Comparison of ENCODE assay signal across 21 cellular contexts in the genomic region with DNA sequence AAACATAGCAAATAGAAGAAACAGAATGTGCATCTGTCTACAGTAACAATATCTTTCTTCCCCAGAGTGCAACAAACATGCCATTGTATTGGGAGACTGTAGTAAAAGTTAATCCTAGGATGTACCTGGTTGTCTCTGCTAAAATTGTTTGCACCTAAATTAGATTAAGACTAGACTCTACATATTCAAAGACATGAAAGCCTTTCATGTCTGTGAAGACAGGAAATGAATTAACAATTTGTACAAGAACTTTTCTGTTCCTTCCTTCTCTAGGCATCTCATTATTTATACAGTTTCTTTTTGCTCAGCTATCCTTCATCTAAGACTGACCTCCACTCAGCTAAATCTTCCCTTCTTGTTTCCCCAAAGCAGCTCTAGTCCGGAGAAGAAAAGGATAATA.
DNase-seq lines count a peak whose midpoint lies in the region; ATAC-seq and TF ChIP-seq lines count a peak whose summit lies in the region.
"Had no signal": no experiment of that assay in that cellular context is flagged by ENCODE, and none has a peak within 500 bp of the region (broad histone marks: within the 10 kb centered on the region; RNA-seq: fewer than 3 reads in every experiment).

No MANE protein-coding gene starts in this region.

- peaks cover 2% of the 10 kb centered on the region for H3K36me3 Mint-ChIP-seq in activated T-cell treated with anti-CD3 and anti-CD28 coated beads, Interleukin-2, amount 50 U/mL, for 24 hours (ENCODE audit: low read depth)
- no peaks in the 10 kb centered on the region for H3K36me3 Mint-ChIP-seq in activated T-cell treated with anti-CD3 and anti-CD28 coated beads, Interleukin-2, amount 50 U/mL, for 4 hours (ENCODE audit: insufficient read depth)
- no peaks in the 10 kb centered on the region for H3K36me3 Mint-ChIP-seq in CD4-positive, alpha-beta T cell (ENCODE audit: low read depth)
- H3K36me3 Mint-ChIP-seq in CD8-positive, alpha-beta T cell, result peaks cover 11% of the 10 kb centered on the region
- H3K36me3 Mint-ChIP-seq in activated naive CD8-positive, alpha-beta T cell treated with anti-CD3 and anti-CD28 coated beads, Interleukin-2, amount 10 ng/mL, durations not matched to agents 7 days and 5 days, result peaks cover 18% of the 10 kb centered on the region

- no peaks in the 10 kb centered on the region for H3K27me3 Mint-ChIP-seq in activated T-cell treated with anti-CD3 and anti-CD28 coated beads, Interleukin-2, amount 50 U/mL, for 24 hours
- no peaks in the 10 kb centered on the region for H3K27me3 Mint-ChIP-seq in activated T-cell treated with anti-CD3 and anti-CD28 coated beads, Interleukin-2, amount 50 U/mL, for 4 hours (ENCODE audit: low read depth)
- no peaks in the 10 kb centered on the region for H3K27me3 Mint-ChIP-seq in CD4-positive, alpha-beta T cell
- no peaks in the 10 kb centered on the region for H3K27me3 Mint-ChIP-seq in CD8-positive, alpha-beta T cell (ENCODE audit: low read depth)
- H3K27me3 Mint-ChIP-seq in activated naive CD8-positive, alpha-beta T cell treated with anti-CD3 and anti-CD28 coated beads, Interleukin-2, amount 10 ng/mL, durations not matched to agents 7 days and 5 days, result no peaks in the 10 kb centered on the region

- H3K9me3 ChIP-seq in CD4-positive, alpha-beta T cell (ENCODE audit: control insufficient read depth, low read length), result no peaks in the 10 kb centered on the region
- H3K9me3 ChIP-seq in CD8-positive, alpha-beta T cell (ENCODE audit: low read length), result no peaks in the 10 kb centered on the region
- H3K9me3 ChIP-seq: SJSA1 had no signal

- peak overlapping the region; percentile 9 for H3K4me3 ChIP-seq in CD8-positive, alpha-beta T cell (ENCODE audit: low read depth, low read length)
- H3K4me3 ChIP-seq in brain microvascular endothelial cell (ENCODE audit: low read depth, low read length), result no peak overlapping the region
- H3K4me3 ChIP-seq: A549; BLaER1 treated with 17β-estradiol and CSF1 and Interleukin-3, amounts not matched to agents 10 nM and 100 nM; SJSA1 had no signal

- CTCF ChIA-PET in CD4-positive, alpha-beta T cell (lab: Charles Lee), result no interaction called here
- CTCF ChIA-PET in CD8-positive, alpha-beta T cell (lab: Charles Lee), result interaction anchor here (1.0 to 3.5 kb wide), 5 partner anchors 9 to 254 kb away, joined by 3 to 15 read pairs (median 5); no protein-coding TSS in a partner anchor

- no peaks in the 10 kb centered on the region for H3K36me3 ChIP-seq in CD8-positive, alpha-beta T cell (ENCODE audit: insufficient read depth, low read length)
- no peaks in the 10 kb centered on the region for H3K36me3 ChIP-seq in brain microvascular endothelial cell (replicated peaks)

- DNase-seq in activated T-cell treated with anti-CD3 and anti-CD28 coated beads, Interleukin-2, amount 50 U/mL, for 24 hours, result no peak
- DNase-seq in activated T-cell treated with anti-CD3 and anti-CD28 coated beads, Interleukin-2, amount 50 U/mL, for 4 hours, result no peak
- no peak for DNase-seq in CD4-positive, alpha-beta T cell
- no peak for DNase-seq in CD8-positive, alpha-beta T cell
- DNase-seq in activated naive CD8-positive, alpha-beta T cell treated with anti-CD3 and anti-CD28 coated beads, Interleukin-2, amount 10 ng/mL, durations not matched to agents 7 days and 5 days, result no peak
- DNase-seq in NCI-H345 (lab: John Stamatoyannopoulos, UW) (no peak), brain microvascular endothelial cell (no peak)
- DNase-seq: AML-193, Calu3, DND-41, HCEC 1CT, IMR-90, KG1, MM.1S, NCI-H2029, NCI-H526 treated with DMSO at 0.1 percent for 48 hours, Right ventricle myocardium superior, RPMI8226 had no signal

- no peaks in the 10 kb centered on the region for H3K27me3 ChIP-seq in CD4-positive, alpha-beta T cell (ENCODE audit: control insufficient read depth, insufficient read depth, low read length)
- no peaks in the 10 kb centered on the region for H3K27me3 ChIP-seq in CD8-positive, alpha-beta T cell (ENCODE audit: insufficient read depth, low read length)
- H3K27me3 ChIP-seq in brain microvascular endothelial cell (replicated peaks), result no peaks in the 10 kb centered on the region
- H3K27me3 ChIP-seq: BLaER1 treated with 17β-estradiol and CSF1 and Interleukin-3, amounts not matched to agents 10 nM and 100 nM; SJSA1 had no signal

- H3K4me3 Mint-ChIP-seq in activated T-cell treated with anti-CD3 and anti-CD28 coated beads, Interleukin-2, amount 50 U/mL, for 24 hours, result no peak overlapping the region
- no peak overlapping the region for H3K4me3 Mint-ChIP-seq in activated T-cell treated with anti-CD3 and anti-CD28 coated beads, Interleukin-2, amount 50 U/mL, for 4 hours
- H3K4me3 Mint-ChIP-seq in CD4-positive, alpha-beta T cell, result peak overlapping the region; percentile 68
- H3K4me3 Mint-ChIP-seq in CD8-positive, alpha-beta T cell, result peak overlapping the region; percentile 32
- H3K4me3 Mint-ChIP-seq in activated naive CD8-positive, alpha-beta T cell treated with anti-CD3 and anti-CD28 coated beads, Interleukin-2, amount 10 ng/mL, durations not matched to agents 7 days and 5 days, result peak overlapping the region; percentile 68

- no peak for ATAC-seq in activated T-cell treated with anti-CD3 and anti-CD28 coated beads, Interleukin-2, amount 50 U/mL, for 4 hours
- ATAC-seq in CD4-positive, alpha-beta T cell (ENCODE audit: poor library complexity), result peak; percentile 67
- peak; percentile 34 for ATAC-seq in CD8-positive, alpha-beta T cell
- ATAC-seq in activated naive CD8-positive, alpha-beta T cell treated with anti-CD3 and anti-CD28 coated beads, Interleukin-2, amount 10 ng/mL, durations not matched to agents 7 days and 5 days (ENCODE audit: low read depth), result no peak
- ATAC-seq: A549 had no signal

- POLR2A ChIA-PET in CD4-positive, alpha-beta T cell (lab: Charles Lee), result interaction anchor here (0.7 to 3.5 kb wide), 4 partner anchors 12 to 29 kb away, joined by 3 to 13 read pairs (median 6); no protein-coding TSS in a partner anchor
- POLR2A ChIA-PET in CD8-positive, alpha-beta T cell (lab: Charles Lee), result interaction anchor here (2.2 kb wide), 1 partner anchor 13 kb away, joined by 6 read pairs; no protein-coding TSS in a partner anchor
- POLR2A ChIA-PET in activated naive CD8-positive, alpha-beta T cell treated with anti-CD3 and anti-CD28 coated beads, Interleukin-2, amount 10 ng/mL, durations not matched to agents 7 days and 5 days (lab: Charles Lee), result interaction anchor here (1.4 kb wide), 1 partner anchor 12 kb away, joined by 5 read pairs; no protein-coding TSS in a partner anchor

- no peaks in the 10 kb centered on the region for H3K9me3 Mint-ChIP-seq in activated T-cell treated with anti-CD3 and anti-CD28 coated beads, Interleukin-2, amount 50 U/mL, for 24 hours
- H3K9me3 Mint-ChIP-seq in activated T-cell treated with anti-CD3 and anti-CD28 coated beads, Interleukin-2, amount 50 U/mL, for 4 hours, result peaks cover 6% of the 10 kb centered on the region
- peaks cover 3% of the 10 kb centered on the region for H3K9me3 Mint-ChIP-seq in CD4-positive, alpha-beta T cell
- peaks cover 4% of the 10 kb centered on the region for H3K9me3 Mint-ChIP-seq in CD8-positive, alpha-beta T cell
- peaks cover 4% of the 10 kb centered on the region for H3K9me3 Mint-ChIP-seq in activated naive CD8-positive, alpha-beta T cell treated with anti-CD3 and anti-CD28 coated beads, Interleukin-2, amount 10 ng/mL, durations not matched to agents 7 days and 5 days

- in situ Hi-C loops in brain microvascular endothelial cell (cut with HindIII; ENCODE audit: low pct_ligation_motif_present, low sequenced_read_pairs), result no loop called here

- H3K4me1 Mint-ChIP-seq in activated T-cell treated with anti-CD3 and anti-CD28 coated beads, Interleukin-2, amount 50 U/mL, for 24 hours (ENCODE audit: low read depth), result peaks cover 27% of the 10 kb centered on the region
- H3K4me1 Mint-ChIP-seq in activated T-cell treated with anti-CD3 and anti-CD28 coated beads, Interleukin-2, amount 50 U/mL, for 4 hours (ENCODE audit: low read depth), result peaks cover 23% of the 10 kb centered on the region
- H3K4me1 Mint-ChIP-seq in CD4-positive, alpha-beta T cell (ENCODE audit: low read depth), result peaks cover 55% of the 10 kb centered on the region
- H3K4me1 Mint-ChIP-seq in CD8-positive, alpha-beta T cell (ENCODE audit: low read depth), result peaks cover 37% of the 10 kb centered on the region
- H3K4me1 Mint-ChIP-seq in activated naive CD8-positive, alpha-beta T cell treated with anti-CD3 and anti-CD28 coated beads, Interleukin-2, amount 10 ng/mL, durations not matched to agents 7 days and 5 days, result peaks cover 23% of the 10 kb centered on the region

- H3K27ac ChIP-seq in CD4-positive, alpha-beta T cell (ENCODE audit: low read depth, low read length), result no peak overlapping the region
- H3K27ac ChIP-seq in CD8-positive, alpha-beta T cell (ENCODE audit: low read depth, low read length), result no peak overlapping the region
- no peak overlapping the region for H3K27ac ChIP-seq in brain microvascular endothelial cell
- H3K27ac ChIP-seq: A549; BLaER1 treated with 17β-estradiol and CSF1 and Interleukin-3, amounts not matched to agents 10 nM and 100 nM; SJSA1 had no signal

- H3K27ac Mint-ChIP-seq in activated T-cell treated with anti-CD3 and anti-CD28 coated beads, Interleukin-2, amount 50 U/mL, for 24 hours, result peak overlapping the region; percentile 54
- H3K27ac Mint-ChIP-seq in CD4-positive, alpha-beta T cell, result peak overlapping the region; percentile 68
- H3K27ac Mint-ChIP-seq in CD8-positive, alpha-beta T cell, result peak overlapping the region; percentile 24
- H3K27ac Mint-ChIP-seq in activated naive CD8-positive, alpha-beta T cell treated with anti-CD3 and anti-CD28 coated beads, Interleukin-2, amount 10 ng/mL, durations not matched to agents 7 days and 5 days, result peak overlapping the region; percentile 88

- H3K4me1 ChIP-seq in CD8-positive, alpha-beta T cell (ENCODE audit: insufficient read depth, low read length), result peaks cover 36% of the 10 kb centered on the region
- H3K4me1 ChIP-seq: A549, SJSA1 had no signal

- TF ChIP-seq CTCF in CD4-positive, alpha-beta T cell (IDR thresholded peaks at IDR 0.05), result no peak
- no peak for TF ChIP-seq CTCF in CD8-positive, alpha-beta T cell (IDR thresholded peaks at IDR 0.05)
- no peak for TF ChIP-seq CTCF in brain microvascular endothelial cell (IDR thresholded peaks at IDR 0.05; ENCODE audit: low read depth, low read length, missing control alignments)

- intact Hi-C loops in CD4-positive, alpha-beta T cell (cut with DNase I, micrococcal nuclease), result no loop called here
- intact Hi-C loops in CD8-positive, alpha-beta T cell (cut with DNase I, micrococcal nuclease), result no loop called here

Comparison
In these comparisons a context has a peak if more than half of its experiments do, and no peak if none do; other contexts are left out.
1. H3K27ac Mint-ChIP-seq: peak in every context shown above with its lines; median percentile 88 in activated naive CD8-positive, alpha-beta T cell treated with anti-CD3 and anti-CD28 coated beads, Interleukin-2, amount 10 ng/mL, durations not matched to agents 7 days and 5 days; 68 in CD4-positive, alpha-beta T cell; 54 in activated T-cell treated with anti-CD3 and anti-CD28 coated beads, Interleukin-2, amount 50 U/mL, for 24 hours; 24 in CD8-positive, alpha-beta T cell.
2. H3K4me3 Mint-ChIP-seq: peak in CD4-positive, alpha-beta T cell (single experiment), CD8-positive, alpha-beta T cell (single experiment) and activated naive CD8-positive, alpha-beta T cell treated with anti-CD3 and anti-CD28 coated beads, Interleukin-2, amount 10 ng/mL, durations not matched to agents 7 days and 5 days (single experiment); none in activated T-cell treated with anti-CD3 and anti-CD28 coated beads, Interleukin-2, amount 50 U/mL, for 24 hours (single experiment) and activated T-cell treated with anti-CD3 and anti-CD28 coated beads, Interleukin-2, amount 50 U/mL, for 4 hours (single experiment).
3. ATAC-seq: peak in CD4-positive, alpha-beta T cell (single experiment) and CD8-positive, alpha-beta T cell (single experiment); none in activated T-cell treated with anti-CD3 and anti-CD28 coated beads, Interleukin-2, amount 50 U/mL, for 4 hours (0 of 2) and activated naive CD8-positive, alpha-beta T cell treated with anti-CD3 and anti-CD28 coated beads, Interleukin-2, amount 10 ng/mL, durations not matched to agents 7 days and 5 days (single experiment).